In genomic region chrX:21949689-21950088, GRCh38 we compare ENCODE assay signal across 19 cellular contexts.
"Had no signal": no experiment of that assay in that cellular context is flagged by ENCODE, and none has a peak within 500 bp of the region (broad histone marks: within the 10 kb centered on the region; RNA-seq: fewer than 3 reads in every experiment).

No MANE protein-coding gene starts in this region.

- H3K27me3 ChIP-seq: colonic mucosa, esophagus squamous epithelium, foreskin keratinocyte, hepatocyte, ovary, tibial artery had no signal

- ATAC-seq: foreskin keratinocyte, lower lobe of right lung, right cardiac atrium had no signal

- H3K27ac Mint-ChIP-seq: memory B cell had no signal

- H3K36me3 Mint-ChIP-seq: naive B cell had no signal

- FAIRE-seq: kidney had no signal

- H3K36me3 ChIP-seq: colonic mucosa, esophagus squamous epithelium, left ventricle myocardium inferior, lower lobe of right lung, ovary, tibial artery had no signal

- H2AFZ ChIP-seq: hepatocyte had no signal

- DNase-seq: cerebellar nuclear complex; colonic mucosa; dermis blood vessel endothelial cell; esophagus squamous epithelium; foreskin keratinocyte; head of caudate nucleus; kidney; left cardiac atrium; left ventricle myocardium inferior; lower lobe of right lung; naive B cell; ovary; right cardiac atrium; stimulated activated CD4-positive, alpha-beta T cell treated with anti-CD3 and anti-CD28 coated beads, Interleukin-2, amount 100 ng/mL, for 48 hours; stimulated activated naive CD4-positive, alpha-beta T cell treated with Interleukin-2 at 50 U/mL for 16 hours; tibial artery had no signal

- H3K4me3 Mint-ChIP-seq: memory B cell, naive B cell had no signal

- H3K27ac ChIP-seq: colonic mucosa, esophagus squamous epithelium, foreskin keratinocyte, hepatocyte, lower lobe of right lung, ovary, tibial artery had no signal

- H3K9me3 Mint-ChIP-seq: naive B cell had no signal

- H3K4me2 ChIP-seq: hepatocyte, smooth muscle cell had no signal

- H3K4me3 ChIP-seq: colonic mucosa, esophagus squamous epithelium, hepatocyte, left ventricle myocardium inferior, lower lobe of right lung, ovary, smooth muscle cell, tibial artery had no signal

- H3K9me3 ChIP-seq: colonic mucosa, esophagus squamous epithelium, left ventricle myocardium inferior, lower lobe of right lung, ovary, tibial artery had no signal

- H3K27me3 Mint-ChIP-seq: memory B cell, naive B cell had no signal

- H3K4me1 ChIP-seq: foreskin keratinocyte had no signal
